8 cellular contexts compared by ENCODE assay signal in genomic region chr17:16439867-16440351, GRCh38. TPM values are rescaled to one million over a fixed set of nuclear protein-coding genes. Genes with fewer than 3 reads are reported as not detected.
DNase-seq lines count a peak whose midpoint lies in the region; ATAC-seq, FAIRE-seq and TF ChIP-seq lines count a peak whose summit lies in the region.

No MANE protein-coding gene starts in this region.

- H3K9me3 ChIP-seq in BE2C (no peaks in the 10 kb centered on the region), kidney (ENCODE audit: control insufficient read depth in 1 of 2, low read length in 2 of 2) (no peaks in the 10 kb centered on the region), testis (no peaks in the 10 kb centered on the region)

- peaks cover 54% of the 10 kb centered on the region for H3K36me3 ChIP-seq in BE2C
- peaks cover 15 to 25% of the 10 kb centered on the region in 2 donors for H3K36me3 ChIP-seq in kidney (ENCODE audit: control insufficient read depth in 1 of 2, insufficient read depth in 2 of 2, low read length in 2 of 2)
- no peaks in the 10 kb centered on the region for H3K36me3 ChIP-seq in testis (ENCODE audit: low read depth, missing control alignments)

- no peak for DNase-seq in BE2C
- DNase-seq in Jurkat, Clone E6-1 (ENCODE audit: low read depth, low spot score) = no peak
- DNase-seq in activated naive CD4-positive, alpha-beta T cell treated with anti-CD3 and anti-CD28 coated beads, Interleukin-2, amount 50 U/mL, for 72 hours (ENCODE audit: low spot score in 2 of 2) = no peak
- DNase-seq in kidney = no peak
- DNase-seq in testis = no peak
- DNase-seq in SW 1271 (lab: John Stamatoyannopoulos, UW) = no peak
- DNase-seq in NCI-H128 (lab: John Stamatoyannopoulos, UW; ENCODE audit: unreplicated experiment) = no peak

- H3K4me1 ChIP-seq in BE2C (no peaks in the 10 kb centered on the region; the same call in none of the 2 replicates), kidney (ENCODE audit: control insufficient read depth in 1 of 2, insufficient read depth in 1 of 2, low read depth in 1 of 2, low read length in 2 of 2) (peaks cover 8 to 28% of the 10 kb centered on the region in 2 donors), testis (peaks cover 17% of the 10 kb centered on the region)

- intact Hi-C loops in kidney (cut with DNase I) = no loop called here
- intact Hi-C loops in testis (cut with DNase I; ENCODE audit: low total_unique reads) = no loop called here

- peak overlapping the region; percentile 99 to 100 for H3K27ac Mint-ChIP-seq in activated naive CD4-positive, alpha-beta T cell treated with anti-CD3 and anti-CD28 coated beads, Interleukin-2, amount 50 U/mL, for 72 hours

- H3K9ac ChIP-seq in kidney (ENCODE audit: low read length in 2 of 2) = peak overlapping the region; percentile 87 to 89

- 17 to 24% methylated on average over 8 to 9 of the region's 9 CpGs for WGBS in testis, 2 donors

- no peaks in the 10 kb centered on the region for H3K9me3 Mint-ChIP-seq in activated naive CD4-positive, alpha-beta T cell treated with anti-CD3 and anti-CD28 coated beads, Interleukin-2, amount 50 U/mL, for 72 hours

- peak overlapping the region; percentile 97 for H3K4me3 ChIP-seq in BE2C (ENCODE audit: low read depth, low read length)
- H3K4me3 ChIP-seq in Jurkat, Clone E6-1 (ENCODE audit: low read length) = peak overlapping the region; percentile 84
- H3K4me3 ChIP-seq in kidney (ENCODE audit: low read length in 2 of 2) = peak overlapping the region; percentile 89 to 98
- H3K4me3 ChIP-seq in testis = peak overlapping the region; percentile 80 to 89

- TF ChIP-seq POLR2A in testis (IDR thresholded peaks at IDR 0.05) = no peak

- no peak for FAIRE-seq in kidney (lab: Jason Lieb, UNC)

- H3K27me3 ChIP-seq in BE2C = no peaks in the 10 kb centered on the region
- no peaks in the 10 kb centered on the region for H3K27me3 ChIP-seq in testis

- peak overlapping the region in 1 of 2 donors; percentile 0 for H3K27ac ChIP-seq in kidney (ENCODE audit: low read depth in 2 of 2, low read length in 2 of 2)
- H3K27ac ChIP-seq in testis = peak overlapping the region; percentile 72 to 87

- no peak for ATAC-seq in activated naive CD4-positive, alpha-beta T cell treated with anti-CD3 and anti-CD28 coated beads, Interleukin-2, amount 50 U/mL, for 72 hours
- ATAC-seq in GM21515 (IDR thresholded peaks at IDR 0.05; ENCODE audit: unreplicated experiment) = no peak

- peaks cover 43 to 58% of the 10 kb centered on the region in 2 donors for H3K36me3 Mint-ChIP-seq in activated naive CD4-positive, alpha-beta T cell treated with anti-CD3 and anti-CD28 coated beads, Interleukin-2, amount 50 U/mL, for 72 hours

- TF ChIP-seq CTCF in BE2C (IDR thresholded peaks at IDR 0.05; ENCODE audit: low read depth, low read length) (no peak), kidney (IDR thresholded peaks at IDR 0.05; ENCODE audit: borderline replicate concordance, extremely low read depth, insufficient read depth) (no peak), testis (IDR thresholded peaks at IDR 0.05) (no peak)

RNA-seq across cellular contexts. Expression of gene TRPV2, which starts 24.5 kb away (rescaled TPM):
- 3.6 TPM for polyA plus RNA-seq in BE2C (2012; ENCODE audit: insufficient read depth, insufficient read length, low read depth)
- polyA plus RNA-seq in Jurkat, Clone E6-1 (2012; ENCODE audit: insufficient read depth, insufficient read length) = 43.1 TPM
- total RNA-seq in activated naive CD4-positive, alpha-beta T cell treated with anti-CD3 and anti-CD28 coated beads, Interleukin-2, amount 50 U/mL, for 72 hours = 10 to 100 TPM; 29.1 to 42.0 TPM
- 18.2 TPM for total RNA-seq in kidney
- polyA plus RNA-seq in kidney (ENCODE audit: insufficient read depth, low read depth, low replicate concordance) = 8.6 TPM
- total RNA-seq in testis = 1 to 10 TPM; 7.1 to 7.7 TPM
- 7.6 TPM for polyA plus RNA-seq in testis (ENCODE audit: insufficient read depth, low read depth, low replicate concordance)

RNA-seq across cellular contexts. Expression of gene LRRC75A, which starts 52.1 kb away (rescaled TPM):
- polyA plus RNA-seq in BE2C (2012; ENCODE audit: insufficient read depth, insufficient read length, low read depth) = 1.6 TPM
- polyA plus RNA-seq in Jurkat, Clone E6-1 (2012; ENCODE audit: insufficient read depth, insufficient read length) = 8.6 TPM
- total RNA-seq in activated naive CD4-positive, alpha-beta T cell treated with anti-CD3 and anti-CD28 coated beads, Interleukin-2, amount 50 U/mL, for 72 hours = 1 to 10 TPM in 1 of 2 donors, under 1 TPM in 1; 0.41 to 1.4 TPM
- total RNA-seq in kidney = 2.5 TPM
- 2.6 TPM for polyA plus RNA-seq in kidney (ENCODE audit: insufficient read depth, low read depth, low replicate concordance)
- total RNA-seq in testis = 10 to 100 TPM; 44.5 to 47.9 TPM
- 39.1 TPM for polyA plus RNA-seq in testis (ENCODE audit: insufficient read depth, low read depth, low replicate concordance)

RNA-seq across cellular contexts. Expression of gene UBB, which starts 59.0 kb away (rescaled TPM):
- 1,644 TPM for polyA plus RNA-seq in BE2C (2012; ENCODE audit: insufficient read depth, insufficient read length, low read depth)
- polyA plus RNA-seq in Jurkat, Clone E6-1 (2012; ENCODE audit: insufficient read depth, insufficient read length) = 940 TPM
- 1,000 to 10,000 TPM; 1,283 to 1,379 TPM for total RNA-seq in activated naive CD4-positive, alpha-beta T cell treated with anti-CD3 and anti-CD28 coated beads, Interleukin-2, amount 50 U/mL, for 72 hours
- 1,214 TPM for total RNA-seq in kidney
- polyA plus RNA-seq in kidney (ENCODE audit: insufficient read depth, low read depth, low replicate concordance) = 2,605 TPM
- total RNA-seq in testis = 1,000 to 10,000 TPM; 1,859 to 1,996 TPM
- polyA plus RNA-seq in testis (ENCODE audit: insufficient read depth, low read depth, low replicate concordance) = 3,514 TPM

Comparison
In these comparisons a context has a peak if more than half of its experiments do, and no peak if none do; other contexts are left out.
1. RNA of gene LRRC75A, which starts 52.1 kb away (total RNA-seq): 44.5 to 47.9 TPM in testis; 2.5 TPM in kidney (single experiment) and 0.41 to 1.4 TPM in activated naive CD4-positive, alpha-beta T cell treated with anti-CD3 and anti-CD28 coated beads, Interleukin-2, amount 50 U/mL, for 72 hours; every median in the first group is over 10 times any median in the second.
2. Peak in every context shown above with its lines, with median percentiles within 50 percentile points of each other: H3K4me3 ChIP-seq.